10 cellular contexts compared by ENCODE assay signal in the genomic region with DNA sequence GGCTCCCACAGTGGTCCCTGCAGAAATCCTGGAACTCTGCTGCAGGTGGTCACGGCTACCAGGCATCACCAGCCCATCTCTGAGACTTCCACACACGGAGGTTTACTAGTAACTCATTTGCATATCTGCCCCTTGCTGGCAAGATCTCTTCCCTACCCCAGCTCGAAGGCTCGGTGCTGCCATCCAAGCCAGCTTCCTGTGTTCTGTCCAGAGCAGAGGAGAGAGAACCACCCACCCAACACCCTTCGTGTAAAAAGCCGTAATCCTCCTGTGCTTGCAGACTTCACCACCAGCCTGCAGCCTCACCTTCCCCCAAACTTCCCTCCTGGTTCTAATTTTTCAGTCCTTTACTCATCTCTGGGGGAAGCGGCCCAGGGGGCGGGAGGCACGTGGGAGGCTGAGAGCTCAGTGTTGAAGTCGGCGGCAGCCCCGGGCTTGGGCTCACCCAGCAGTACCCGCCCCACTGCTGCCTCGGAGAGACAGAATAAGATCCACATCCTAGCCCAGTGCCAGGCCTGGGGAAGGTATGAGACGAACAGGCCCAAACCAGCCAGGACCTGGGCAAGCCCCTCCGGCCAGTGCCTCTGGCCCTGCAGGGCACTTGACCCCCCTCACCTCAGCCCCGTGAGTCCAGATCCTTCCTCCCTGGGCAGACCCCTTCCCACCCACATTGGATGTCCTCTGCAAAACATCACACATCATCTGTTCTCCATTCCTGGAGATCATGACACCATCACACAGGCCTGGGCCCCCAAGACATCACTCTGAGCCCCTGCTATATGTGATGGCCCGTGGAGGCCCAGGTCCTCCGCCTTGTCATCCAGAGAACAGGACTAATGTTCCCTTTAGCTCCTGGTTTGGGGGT.
A peak's percentile ranks its signal among the peaks of the same experiment; 100 is the strongest.
DNase-seq lines count a peak whose midpoint lies in the region; ATAC-seq, FAIRE-seq and TF ChIP-seq lines count a peak whose summit lies in the region.
"Had no signal": no experiment of that assay in that cellular context is flagged by ENCODE, and none has a peak within 500 bp of the region (broad histone marks: within the 10 kb centered on the region; RNA-seq: fewer than 3 reads in every experiment).

No MANE protein-coding gene starts in this region.

- H3K9me3 Mint-ChIP-seq in effector memory CD8-positive, alpha-beta T cell: peaks cover 0 to 3% of the 10 kb centered on the region in 2 donors
- H3K9me3 Mint-ChIP-seq in Calu3 (ENCODE audit: low read depth, unreplicated experiment): peaks cover 2% of the 10 kb centered on the region

- peak overlapping the region; percentile 47 for H3K9ac ChIP-seq in parathyroid adenoma

- peak overlapping the region; percentile 27 for H3K4me3 ChIP-seq in parathyroid adenoma (ENCODE audit: low read depth, low read length)

- no peaks in the 10 kb centered on the region for H3K27me3 ChIP-seq in parathyroid adenoma (ENCODE audit: control insufficient read depth, insufficient read depth, low read length)

- no peak for TF ChIP-seq CTCF in parathyroid adenoma (IDR thresholded peaks at IDR 0.05)
- no peak for TF ChIP-seq CTCF in Calu3 (IDR thresholded peaks at IDR 0.05; ENCODE audit: unreplicated experiment)

- peak overlapping the region; percentile 73 for H3K4me2 ChIP-seq in parathyroid adenoma (ENCODE audit: low read length)

- no peak for TF ChIP-seq POLR2A in GM12892 (IDR thresholded peaks at IDR 0.05; ENCODE audit: low read depth, low read length)

- peaks cover 36 to 38% of the 10 kb centered on the region in 2 donors for H3K4me1 Mint-ChIP-seq in effector memory CD8-positive, alpha-beta T cell (ENCODE audit: low read depth in 2 of 2)
- H3K4me1 Mint-ChIP-seq in Calu3 (ENCODE audit: low read depth, unreplicated experiment): peaks cover 19% of the 10 kb centered on the region

- no peaks in the 10 kb centered on the region for H3K36me3 Mint-ChIP-seq in effector memory CD8-positive, alpha-beta T cell (ENCODE audit: insufficient read depth)
- peaks cover 8% of the 10 kb centered on the region for H3K36me3 Mint-ChIP-seq in Calu3 (ENCODE audit: insufficient read depth, unreplicated experiment)

- H2AFZ ChIP-seq in parathyroid adenoma: no peak overlapping the region

- peak overlapping the region; percentile 100 for H3K27ac ChIP-seq in parathyroid adenoma

- no TSS peak for BruUV-seq in Calu3 (replicated peaks; lab: Mats Ljungman, UMichigan)

- DNase-seq in GM12892 (ENCODE audit: insufficient read length) (no peak), NCI-H526 treated with DMSO at 0.1 percent for 48 hours (lab: John Stamatoyannopoulos, UW) (peak; percentile 46), Calu3 (no peak), H4 (ENCODE audit: low spot score) (no peak), kidney tubule cell (ENCODE audit: low spot score) (no peak)
- DNase-seq in effector memory CD8-positive, alpha-beta T cell: no peak
- DNase-seq: KG1 had no signal

- H3K4me3 Mint-ChIP-seq in effector memory CD8-positive, alpha-beta T cell: peak overlapping the region; percentile 18 to 42
- no peak overlapping the region for H3K4me3 Mint-ChIP-seq in Calu3 (ENCODE audit: low read depth, unreplicated experiment)

- peak overlapping the region; percentile 85 to 91 for H3K27ac Mint-ChIP-seq in effector memory CD8-positive, alpha-beta T cell
- H3K27ac Mint-ChIP-seq in Calu3 (ENCODE audit: unreplicated experiment): no peak overlapping the region

- peak; percentile 32 for ATAC-seq in effector memory CD8-positive, alpha-beta T cell (replicated peaks)
- ATAC-seq in HG03196 (IDR thresholded peaks at IDR 0.05; ENCODE audit: unreplicated experiment): no peak

- H3K36me3 ChIP-seq in parathyroid adenoma (ENCODE audit: control insufficient read depth, insufficient read depth, low read length): no peaks in the 10 kb centered on the region

- H3K27me3 Mint-ChIP-seq in effector memory CD8-positive, alpha-beta T cell: no peaks in the 10 kb centered on the region
- H3K27me3 Mint-ChIP-seq in Calu3 (ENCODE audit: unreplicated experiment): no peaks in the 10 kb centered on the region

- intact Hi-C loops in Calu3 (cut with micrococcal nuclease; ENCODE audit: unreplicated experiment): no loop called here

- FAIRE-seq in GM12892 (lab: Jason Lieb, UNC): peak; percentile 66
- FAIRE-seq: bronchial epithelial cell had no signal

- CTCF ChIA-PET in Calu3 (lab: Charles Lee): no interaction called here

- H3K79me2 ChIP-seq in parathyroid adenoma: peaks cover 8% of the 10 kb centered on the region

- H3K9me3 ChIP-seq in parathyroid adenoma (ENCODE audit: control insufficient read depth, low read length): no peaks in the 10 kb centered on the region

- peaks cover 95% of the 10 kb centered on the region for H3K4me1 ChIP-seq in parathyroid adenoma
